ENCODE assay signal across 1 cellular context in the genomic region with DNA sequence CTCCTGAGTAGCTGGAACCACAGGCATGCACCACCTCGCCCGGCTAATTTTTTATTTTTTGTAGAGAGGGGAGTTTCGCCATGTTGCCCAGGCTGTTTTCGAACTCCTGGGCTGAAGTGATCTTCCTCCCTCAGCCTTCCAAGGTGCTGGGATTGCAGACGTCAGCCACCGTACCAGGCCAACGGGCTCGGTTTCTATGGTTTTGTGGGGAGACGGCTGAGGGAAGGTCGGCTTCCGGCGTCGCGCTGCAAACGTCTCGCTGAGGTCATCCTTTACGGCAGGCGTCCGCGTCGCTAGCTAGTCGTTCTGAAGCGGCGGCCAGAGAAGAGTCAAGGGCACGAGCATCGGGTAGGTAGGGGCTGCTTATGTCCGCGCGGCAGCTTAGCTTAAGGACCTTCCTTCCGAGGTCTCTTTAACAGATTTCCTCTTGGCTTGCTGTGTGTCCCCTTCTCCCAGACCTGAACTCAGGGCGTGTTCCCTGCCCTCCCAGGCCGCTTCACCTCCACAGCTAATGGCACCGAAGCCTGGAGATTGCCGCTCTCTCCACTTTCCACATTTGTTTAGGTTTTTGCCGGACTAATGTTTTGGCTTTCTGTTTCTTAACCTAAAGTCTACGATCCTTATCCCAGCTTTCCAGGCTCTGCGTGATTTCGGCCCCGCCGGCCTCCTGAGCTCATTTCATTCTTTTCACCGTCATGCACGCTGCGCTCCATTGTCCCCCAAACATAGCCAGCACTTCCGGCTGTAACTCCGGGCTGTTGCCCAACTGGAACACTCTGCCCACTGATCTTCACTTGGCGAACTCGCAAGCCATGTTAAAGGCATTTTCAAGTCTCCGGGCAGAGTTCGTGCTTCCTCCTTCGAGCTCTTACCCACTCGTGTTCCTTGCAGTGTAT.
TF ChIP-seq lines count a peak whose summit lies in the region.

A gene (plus strand): TSS at position 300 of the 896 bp plus-strand sequence. CDS start 2,375 bp downstream, outside the sequence.

TF ChIP-seq in H1, 55 proteins besides CTCF, POLR2A, EP300 and RAD21 (continued from another document):
- TF ChIP-seq, protein P1, sequence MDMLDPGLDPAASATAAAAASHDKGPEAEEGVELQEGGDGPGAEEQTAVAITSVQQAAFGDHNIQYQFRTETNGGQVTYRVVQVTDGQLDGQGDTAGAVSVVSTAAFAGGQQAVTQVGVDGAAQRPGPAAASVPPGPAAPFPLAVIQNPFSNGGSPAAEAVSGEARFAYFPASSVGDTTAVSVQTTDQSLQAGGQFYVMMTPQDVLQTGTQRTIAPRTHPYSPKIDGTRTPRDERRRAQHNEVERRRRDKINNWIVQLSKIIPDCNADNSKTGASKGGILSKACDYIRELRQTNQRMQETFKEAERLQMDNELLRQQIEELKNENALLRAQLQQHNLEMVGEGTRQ (IDR thresholded peaks at IDR 0.05; ENCODE audit: low read length), result no peak
